ENCODE assay signal across 1 cellular context in the genomic region with DNA sequence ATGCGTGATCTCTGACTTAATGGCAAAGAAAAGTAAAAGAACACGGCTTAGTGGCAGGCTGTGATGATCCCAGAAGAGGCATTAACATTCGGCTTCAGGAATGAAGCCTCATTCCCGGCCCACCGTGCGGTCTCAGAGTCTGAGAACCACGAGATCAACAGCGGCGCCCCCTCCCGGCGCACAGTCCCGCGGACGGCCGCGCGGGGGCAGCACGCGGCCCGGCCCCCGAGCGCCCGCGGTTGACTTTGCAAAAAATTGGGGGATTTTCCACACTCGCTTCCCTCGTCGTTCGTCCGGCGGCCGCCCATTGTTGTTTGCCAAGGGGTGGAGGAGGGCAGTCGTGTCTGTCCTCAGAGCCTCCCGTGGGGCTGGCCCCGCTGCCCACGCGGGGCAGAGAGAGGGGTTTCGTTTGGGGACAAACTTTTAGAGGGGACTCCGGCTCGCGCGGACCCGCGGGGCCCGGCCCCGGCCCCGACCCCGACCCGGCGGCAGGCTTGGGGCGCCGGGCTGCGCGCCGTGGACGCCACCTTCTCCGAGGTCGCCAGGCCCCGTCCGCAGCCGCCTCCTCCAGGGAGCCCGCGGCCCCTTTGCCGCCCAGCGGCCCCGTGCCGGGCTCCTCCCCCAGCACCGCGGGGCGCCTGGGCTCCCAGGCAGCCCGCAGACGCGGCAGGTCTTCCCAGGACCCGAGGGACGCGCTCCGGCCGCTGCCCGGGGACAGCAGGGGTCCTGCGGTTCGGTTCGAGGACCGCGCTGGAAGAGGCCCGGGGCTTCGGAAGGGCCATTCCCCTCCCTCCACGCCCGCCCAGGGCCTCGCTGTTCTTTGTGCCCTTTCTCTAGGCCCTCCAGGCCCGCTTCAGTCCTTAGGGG.
A peak's percentile ranks its signal among the peaks of the same experiment; 100 is the strongest.
TF ChIP-seq lines count a peak whose summit lies in the region.

No MANE protein-coding gene starts in this region.

TF ChIP-seq in K562, 482 proteins besides CTCF, POLR2A, EP300 and RAD21 (continued from another document):
- TF ChIP-seq ZNF639 (CRISPR knock-in tag; conservative IDR thresholded peaks at IDR 0.05 in 1 of 2, IDR thresholded peaks at IDR 0.05 in 1 of 2) (peak in 1 of 2 experiments; percentile 37; a peak in 1 of 4 replicates), ZSCAN32 (CRISPR knock-in tag; IDR thresholded peaks at IDR 0.05) (peak; percentile 84; the same call in 1 of the 2 replicates), PRPF4 (IDR thresholded peaks at IDR 0.05; ENCODE audit: insufficient read depth, low read depth, low read length, poor library complexity, severe bottlenecking) (no peak), TARDBP (IDR thresholded peaks at IDR 0.05) (0 out of 2 replicates have a peak, but pooled peaks have one; percentile 19), L3MBTL2 (IDR thresholded peaks at IDR 0.05) (peak; percentile 80; the same call in 1 of the 2 replicates), PML (IDR thresholded peaks at IDR 0.05; ENCODE audit: low read length) (peak; percentile 26; the same call in 1 of the 2 replicates), RCOR1 (IDR thresholded peaks at IDR 0.05; ENCODE audit: borderline replicate concordance in 1 of 2, low read depth in 2 of 2, low read length in 2 of 2) (peak in 1 of 2 experiments; percentile 52; a peak in 1 of 4 replicates), GTF3C2 (IDR thresholded peaks at IDR 0.05; ENCODE audit: borderline replicate concordance, extremely low read depth, insufficient read length) (peak; percentile 44), FIP1L1 (IDR thresholded peaks at IDR 0.05; ENCODE audit: low read depth, low read length, poor library complexity, severe bottlenecking) (peak; percentile 83), ZNF561 (CRISPR knock-in tag; conservative IDR thresholded peaks at IDR 0.05) (no peak), GTF2F1 (IDR thresholded peaks at IDR 0.05; ENCODE audit: low read depth, low read length) (0 out of 2 replicates have a peak, but pooled peaks have one; percentile 44), MAX (CRISPR knock-in tag; IDR thresholded peaks at IDR 0.05) (peak; percentile 19; the same call in 1 of the 2 replicates), FOSL1 (tag; conservative IDR thresholded peaks at IDR 0.05) (peak; percentile 30; the same call in 1 of the 2 replicates), HMGN3 (IDR thresholded peaks at IDR 0.05; ENCODE audit: borderline replicate concordance, extremely low read depth, insufficient read length, low read depth, low read length) (peak; percentile 35), TEAD1 (CRISPR knock-in tag; IDR thresholded peaks at IDR 0.05) (0 out of 4 replicates have a peak, but pooled peaks of 1 of the 2 experiments have one; percentile 32), ZNF583 (CRISPR knock-in tag; IDR thresholded peaks at IDR 0.05) (0 out of 2 replicates have a peak, but pooled peaks have one; percentile 13), ZNF644 (tag; IDR thresholded peaks at IDR 0.05; ENCODE audit: low read depth) (no peak), ILF3 (IDR thresholded peaks at IDR 0.05; ENCODE audit: borderline replicate concordance) (peak; percentile 59; the same call in 1 of the 2 replicates), SMC3 (conservative IDR thresholded peaks at IDR 0.05; ENCODE audit: insufficient read depth, low read depth, low read length) (peak; percentile 67), CSDE1 (IDR thresholded peaks at IDR 0.05) (no peak), LCOR (CRISPR knock-in tag; IDR thresholded peaks at IDR 0.05) (no peak), E2F1 (CRISPR knock-in tag; IDR thresholded peaks at IDR 0.05) (no peak), RBM25 (IDR thresholded peaks at IDR 0.05; ENCODE audit: low read depth, low read length, severe bottlenecking) (peak; percentile 97), NFE2 (IDR thresholded peaks at IDR 0.05; ENCODE audit: low read depth) (peak; percentile 64), ZNF668 (CRISPR knock-in tag; IDR thresholded peaks at IDR 0.05) (no peak), CREM (IDR thresholded peaks at IDR 0.05; ENCODE audit: low read depth) (peak; percentile 68), ATF7 (IDR thresholded peaks at IDR 0.05) (peak; percentile 56; the same call in 1 of the 2 replicates), ZNF76 (CRISPR knock-in tag; IDR thresholded peaks at IDR 0.05; ENCODE audit: borderline replicate concordance) (no peak), ZBTB17 (CRISPR knock-in tag; IDR thresholded peaks at IDR 0.05) (0 out of 2 replicates have a peak, but pooled peaks have one; percentile 18), NCOR1 (IDR thresholded peaks at IDR 0.05) (no peak), MTA3 (IDR thresholded peaks at IDR 0.05; ENCODE audit: borderline replicate concordance) (peak; percentile 62), ZNF778 (CRISPR knock-in tag; IDR thresholded peaks at IDR 0.05) (no peak), CTCFL (IDR thresholded peaks at IDR 0.05; ENCODE audit: borderline replicate concordance, insufficient read depth, low read depth, low read length, poor library complexity, severe bottlenecking) (peak; percentile 89)
- TF ChIP-seq, protein P1, sequence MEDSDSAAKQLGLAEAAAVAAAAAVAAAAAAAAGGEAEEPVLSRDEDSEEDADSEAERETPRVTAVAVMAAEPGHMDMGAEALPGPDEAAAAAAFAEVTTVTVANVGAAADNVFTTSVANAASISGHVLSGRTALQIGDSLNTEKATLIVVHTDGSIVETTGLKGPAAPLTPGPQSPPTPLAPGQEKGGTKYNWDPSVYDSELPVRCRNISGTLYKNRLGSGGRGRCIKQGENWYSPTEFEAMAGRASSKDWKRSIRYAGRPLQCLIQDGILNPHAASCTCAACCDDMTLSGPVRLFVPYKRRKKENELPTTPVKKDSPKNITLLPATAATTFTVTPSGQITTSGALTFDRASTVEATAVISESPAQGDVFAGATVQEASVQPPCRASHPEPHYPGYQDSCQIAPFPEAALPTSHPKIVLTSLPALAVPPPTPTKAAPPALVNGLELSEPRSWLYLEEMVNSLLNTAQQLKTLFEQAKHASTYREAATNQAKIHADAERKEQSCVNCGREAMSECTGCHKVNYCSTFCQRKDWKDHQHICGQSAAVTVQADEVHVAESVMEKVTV (CRISPR knock-in tag; IDR thresholded peaks at IDR 0.05) = peak; percentile 82
- TF ChIP-seq, protein P2, sequence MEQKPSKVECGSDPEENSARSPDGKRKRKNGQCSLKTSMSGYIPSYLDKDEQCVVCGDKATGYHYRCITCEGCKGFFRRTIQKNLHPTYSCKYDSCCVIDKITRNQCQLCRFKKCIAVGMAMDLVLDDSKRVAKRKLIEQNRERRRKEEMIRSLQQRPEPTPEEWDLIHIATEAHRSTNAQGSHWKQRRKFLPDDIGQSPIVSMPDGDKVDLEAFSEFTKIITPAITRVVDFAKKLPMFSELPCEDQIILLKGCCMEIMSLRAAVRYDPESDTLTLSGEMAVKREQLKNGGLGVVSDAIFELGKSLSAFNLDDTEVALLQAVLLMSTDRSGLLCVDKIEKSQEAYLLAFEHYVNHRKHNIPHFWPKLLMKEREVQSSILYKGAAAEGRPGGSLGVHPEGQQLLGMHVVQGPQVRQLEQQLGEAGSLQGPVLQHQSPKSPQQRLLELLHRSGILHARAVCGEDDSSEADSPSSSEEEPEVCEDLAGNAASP (IDR thresholded peaks at IDR 0.05) = no peak
- TF ChIP-seq, protein P3, sequence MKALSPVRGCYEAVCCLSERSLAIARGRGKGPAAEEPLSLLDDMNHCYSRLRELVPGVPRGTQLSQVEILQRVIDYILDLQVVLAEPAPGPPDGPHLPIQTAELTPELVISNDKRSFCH (CRISPR knock-in tag; IDR thresholded peaks at IDR 0.05) = no peak
- TF ChIP-seq, protein P3 (tag; IDR thresholded peaks at IDR 0.05) = peak; percentile 67; the same call in 1 of the 2 replicates
- TF ChIP-seq, protein P4, sequence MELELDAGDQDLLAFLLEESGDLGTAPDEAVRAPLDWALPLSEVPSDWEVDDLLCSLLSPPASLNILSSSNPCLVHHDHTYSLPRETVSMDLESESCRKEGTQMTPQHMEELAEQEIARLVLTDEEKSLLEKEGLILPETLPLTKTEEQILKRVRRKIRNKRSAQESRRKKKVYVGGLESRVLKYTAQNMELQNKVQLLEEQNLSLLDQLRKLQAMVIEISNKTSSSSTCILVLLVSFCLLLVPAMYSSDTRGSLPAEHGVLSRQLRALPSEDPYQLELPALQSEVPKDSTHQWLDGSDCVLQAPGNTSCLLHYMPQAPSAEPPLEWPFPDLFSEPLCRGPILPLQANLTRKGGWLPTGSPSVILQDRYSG (tag; conservative IDR thresholded peaks at IDR 0.05; ENCODE audit: low read depth) = no peak
TF ChIP-seq in K562: peak in this region for 77.
